ENCODE assay signal across 8 cellular contexts in the genomic region with DNA sequence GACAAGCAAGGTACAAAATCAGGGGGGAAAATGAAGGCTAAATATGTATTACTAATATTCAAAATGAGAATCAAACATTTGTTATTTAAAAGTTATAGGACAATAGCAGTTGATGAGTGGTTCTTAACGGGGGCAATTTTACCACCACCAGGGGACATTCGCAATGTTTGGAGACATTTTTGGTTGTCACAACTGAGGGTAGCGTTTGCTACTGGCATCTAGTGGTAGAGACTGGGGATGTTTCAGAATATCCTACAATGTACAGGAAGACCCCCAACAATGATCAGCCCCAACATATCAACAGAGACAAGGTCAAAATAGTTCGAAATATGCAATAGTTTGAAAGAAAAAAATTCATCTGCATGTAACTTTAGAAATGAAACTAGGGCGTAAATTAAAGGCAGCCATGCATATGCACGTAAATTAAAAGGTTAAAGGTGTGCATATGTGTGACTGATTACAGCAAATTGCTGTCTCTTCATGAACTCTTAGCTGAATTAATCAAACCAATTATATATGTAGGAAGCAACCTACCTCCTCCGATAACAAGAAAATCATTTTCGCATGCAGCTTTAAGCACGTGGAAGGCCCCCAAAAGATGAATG.
A peak's percentile ranks its signal among the peaks of the same experiment; 100 is the strongest.
DNase-seq lines count a peak whose midpoint lies in the region; ATAC-seq, FAIRE-seq and TF ChIP-seq lines count a peak whose summit lies in the region.

No MANE protein-coding gene starts in this region.

- no peak overlapping the region for H3K4me3 ChIP-seq in astrocyte (ENCODE audit: insufficient read depth, low read depth, low read length)

- H3K79me2 ChIP-seq in astrocyte (ENCODE audit: insufficient read depth, low read length), result no peaks in the 10 kb centered on the region

- no peaks in the 10 kb centered on the region for H3K4me1 ChIP-seq in astrocyte (ENCODE audit: insufficient read depth, low read length)

- no peaks in the 10 kb centered on the region for H3K27me3 ChIP-seq in astrocyte (ENCODE audit: insufficient read depth, low read length)

- no peak overlapping the region for H2AFZ ChIP-seq in astrocyte (ENCODE audit: low read depth, low read length)

- peak; percentile 71 for FAIRE-seq in astrocyte (lab: Jason Lieb, UNC)

- no peaks in the 10 kb centered on the region for H3K36me3 ChIP-seq in astrocyte (ENCODE audit: insufficient read depth, low read length)

- in situ Hi-C loops in G401 (cut with HindIII; ENCODE audit: low sequenced_read_pairs), result no loop called here

- no peak overlapping the region for H3K4me3 Mint-ChIP-seq in astrocyte (ENCODE audit: unreplicated experiment)

- no peak overlapping the region for H3K4me2 ChIP-seq in astrocyte (ENCODE audit: low read length)

- no peaks in the 10 kb centered on the region for H3K9me3 ChIP-seq in astrocyte (ENCODE audit: insufficient read depth, low read depth, low read length)

- H3K27me3 Mint-ChIP-seq in astrocyte (ENCODE audit: low read depth, unreplicated experiment), result peaks cover 4% of the 10 kb centered on the region

- DNase-seq in NCI-H524 (lab: John Stamatoyannopoulos, UW) (peak; percentile 3 to 40), NCI-H524 treated with DMSO at 0.1 percent for 48 hours (lab: John Stamatoyannopoulos, UW) (no peak), MV-4-11 (lab: John Stamatoyannopoulos, UW) (peak; percentile 45), astrocyte (ENCODE audit: low read depth) (no peak), medulla oblongata (ENCODE audit: extremely low spot score) (peak; percentile 20), NCI-H1048 (lab: John Stamatoyannopoulos, UW) (no peak), G401 (ENCODE audit: low spot score) (no peak)

- no peaks in the 10 kb centered on the region for H4K20me1 ChIP-seq in astrocyte (ENCODE audit: insufficient read depth, low read length)

- H3K36me3 Mint-ChIP-seq in astrocyte (ENCODE audit: low read depth, unreplicated experiment), result no peaks in the 10 kb centered on the region

- H3K9me3 Mint-ChIP-seq in astrocyte (ENCODE audit: unreplicated experiment), result no peaks in the 10 kb centered on the region

- H3K27ac ChIP-seq in astrocyte (ENCODE audit: low read depth, low read length), result no peak overlapping the region

- H3K4me1 Mint-ChIP-seq in astrocyte (ENCODE audit: low read depth, unreplicated experiment), result no peaks in the 10 kb centered on the region

- no peak overlapping the region for H3K27ac Mint-ChIP-seq in astrocyte (ENCODE audit: unreplicated experiment)

- no peak overlapping the region for H3K9ac ChIP-seq in astrocyte (ENCODE audit: low read length)

- ATAC-seq in GM19452 (IDR thresholded peaks at IDR 0.05; ENCODE audit: unreplicated experiment), result peak; percentile 62

- TF ChIP-seq CTCF in astrocyte (IDR thresholded peaks at IDR 0.05; ENCODE audit: insufficient read depth, low read depth, low read length), result peak; percentile 52

Comparison
In these comparisons a context has a peak if more than half of its experiments do, and no peak if none do; other contexts are left out.
1. DNase-seq: peak in NCI-H524 (2 of 2), MV-4-11 (single experiment) and medulla oblongata (single experiment); none in NCI-H524 treated with DMSO at 0.1 percent for 48 hours (single experiment), astrocyte (single experiment), NCI-H1048 (single experiment) and G401 (single experiment).